40 cellular contexts compared by ENCODE assay signal in the genomic region with DNA sequence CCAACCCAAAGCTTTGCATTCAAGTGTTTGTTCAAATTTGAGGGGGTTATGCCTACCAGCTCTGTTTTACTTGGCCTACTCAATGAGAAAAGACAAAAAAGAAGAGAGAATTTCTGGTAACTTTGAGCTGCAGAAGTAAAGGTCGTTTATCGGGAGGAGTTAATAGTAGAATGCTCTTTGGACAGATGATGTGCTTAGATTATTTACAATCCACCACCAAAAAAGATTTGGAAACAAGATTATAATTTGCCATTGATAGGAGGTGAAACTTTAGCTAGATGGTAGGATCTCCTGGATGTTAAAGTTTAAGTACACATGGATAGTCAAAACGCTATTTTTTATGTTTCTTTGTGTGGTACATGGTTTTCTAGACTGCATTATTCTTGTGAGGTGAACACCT.
"Had no signal": no experiment of that assay in that cellular context is flagged by ENCODE, and none has a peak within 500 bp of the region (broad histone marks: within the 10 kb centered on the region; RNA-seq: fewer than 3 reads in every experiment).

No MANE protein-coding gene starts in this region.

- H3K27me3 Mint-ChIP-seq: activated naive CD4-positive, alpha-beta T cell treated with anti-CD3 and anti-CD28 coated beads, Interleukin-2, amount 10 ng/mL, durations not matched to agents 7 days and 5 days; activated naive CD8-positive, alpha-beta T cell treated with anti-CD3 and anti-CD28 coated beads for 36 hours; activated naive CD8-positive, alpha-beta T cell treated with anti-CD3 and anti-CD28 coated beads, Interleukin-2, amount 10 ng/mL, durations not matched to agents 7 days and 5 days; activated naive CD8-positive, alpha-beta T cell treated with anti-CD3 and anti-CD28 coated beads, Interleukin-2, amount 50 U/mL, for 24 hours; activated T-cell treated with anti-CD3 and anti-CD28 coated beads, Interleukin-2, amount 50 U/mL, for 24 hours; activated T-helper 17 cell treated with anti-CD3 and anti-CD28 coated beads, Interleukin-2, amount 50 U/mL, for 72 hours; brain had no signal

- H3K4me1 Mint-ChIP-seq: activated naive CD4-positive, alpha-beta T cell treated with anti-CD3 and anti-CD28 coated beads, Interleukin-2, amount 10 ng/mL, durations not matched to agents 7 days and 5 days; activated naive CD4-positive, alpha-beta T cell treated with anti-CD3 and anti-CD28 coated beads, Interleukin-2, amount 50 U/mL, for 24 hours; activated naive CD8-positive, alpha-beta T cell treated with anti-CD3 and anti-CD28 coated beads for 36 hours; activated naive CD8-positive, alpha-beta T cell treated with anti-CD3 and anti-CD28 coated beads, Interleukin-2, amount 10 ng/mL, durations not matched to agents 7 days and 5 days; activated naive CD8-positive, alpha-beta T cell treated with anti-CD3 and anti-CD28 coated beads, Interleukin-2, amount 50 U/mL, for 24 hours; activated T-helper 17 cell treated with anti-CD3 and anti-CD28 coated beads, Interleukin-2, amount 50 U/mL, for 72 hours; brain; central memory CD8-positive, alpha-beta T cell had no signal

- H3K36me3 ChIP-seq: adrenal gland, ascending aorta, brain microvascular endothelial cell, breast epithelium, cardiac muscle cell had no signal

- ATAC-seq: activated naive CD4-positive, alpha-beta T cell treated with anti-CD3 and anti-CD28 coated beads, Interleukin-2, amount 50 U/mL, for 72 hours; activated naive CD8-positive, alpha-beta T cell treated with anti-CD3 and anti-CD28 coated beads, Interleukin-2, amount 50 U/mL, for 24 hours; activated T-cell treated with anti-CD3 and anti-CD28 coated beads, Interleukin-2, amount 50 U/mL, for 4 hours; activated T-cell treated with anti-CD3 and anti-CD28 coated beads, Interleukin-2, amount 50 U/mL, for 72 hours; activated T-helper 17 cell treated with anti-CD3 and anti-CD28 coated beads, Interleukin-2, amount 50 U/mL, for 72 hours; body of pancreas had no signal

- H3K27ac Mint-ChIP-seq: activated naive CD4-positive, alpha-beta T cell treated with anti-CD3 and anti-CD28 coated beads for 36 hours; activated naive CD4-positive, alpha-beta T cell treated with anti-CD3 and anti-CD28 coated beads, Interleukin-2, amount 10 ng/mL, durations not matched to agents 7 days and 5 days; activated naive CD4-positive, alpha-beta T cell treated with anti-CD3 and anti-CD28 coated beads, Interleukin-2, amount 50 U/mL, for 24 hours; activated naive CD4-positive, alpha-beta T cell treated with anti-CD3 and anti-CD28 coated beads, Interleukin-2, amount 50 U/mL, for 72 hours; activated naive CD8-positive, alpha-beta T cell; activated naive CD8-positive, alpha-beta T cell treated with anti-CD3 and anti-CD28 coated beads for 36 hours; activated naive CD8-positive, alpha-beta T cell treated with anti-CD3 and anti-CD28 coated beads, Interleukin-2, amount 10 ng/mL, durations not matched to agents 7 days and 5 days; activated naive CD8-positive, alpha-beta T cell treated with anti-CD3 and anti-CD28 coated beads, Interleukin-2, amount 50 U/mL, for 24 hours; activated T-cell treated with anti-CD3 and anti-CD28 coated beads, Interleukin-2, amount 50 U/mL, for 24 hours; activated T-cell treated with anti-CD3 and anti-CD28 coated beads, Interleukin-2, amount 50 U/mL, for 72 hours; activated T-helper 1 cell treated with anti-CD3 and anti-CD28 coated beads, Interleukin-12 subunit alpha, Interleukin-12 subunit beta, Interleukin-2, Interleukin-4 antibody, amounts not matched to agents 30 ng/mL and 10 ng/mL and 1 ng/mL, durations not matched to agents 14 hours and 24 hours and 36 hours; activated T-helper 17 cell treated with anti-CD3 and anti-CD28 coated beads, Interleukin-2, amount 50 U/mL, for 72 hours; activated T-helper 2 cell treated with anti-CD3 and anti-CD28 coated beads, Interferon-gamma antibody, Interleukin-2, Interleukin-4, amounts not matched to agents 10 μg/mL and 5 μg/mL and 100 μg/mL, durations not matched to agents 14 hours and 24 hours and 36 hours; brain had no signal

- H3K27ac ChIP-seq: adrenal gland, ascending aorta, body of pancreas, brain microvascular endothelial cell, breast epithelium, cardiac muscle cell had no signal

- DNase-seq: activated effector memory CD4-positive, alpha-beta T cell treated with anti-CD3 and anti-CD28 coated beads, Interleukin-2, amount 50 U/mL, for 16 hours; activated effector memory CD4-positive, alpha-beta T cell treated with Interleukin-2 at 50 U/mL for 16 hours; activated gamma-delta T cell; activated gamma-delta T cell treated with Interleukin-2 at 50 U/mL for 16 hours; activated naive CD4-positive, alpha-beta T cell; activated naive CD4-positive, alpha-beta T cell treated with anti-CD3 and anti-CD28 coated beads for 36 hours; activated naive CD4-positive, alpha-beta T cell treated with anti-CD3 and anti-CD28 coated beads, Interleukin-2, amount 10 ng/mL, durations not matched to agents 7 days and 5 days; activated naive CD4-positive, alpha-beta T cell treated with anti-CD3 and anti-CD28 coated beads, Interleukin-2, amount 50 U/mL, for 16 hours; activated naive CD4-positive, alpha-beta T cell treated with Interleukin-2 at 50 U/mL for 16 hours; activated naive CD8-positive, alpha-beta T cell treated with anti-CD3 and anti-CD28 coated beads for 36 hours; activated naive CD8-positive, alpha-beta T cell treated with anti-CD3 and anti-CD28 coated beads, Interleukin-2, amount 10 ng/mL, durations not matched to agents 7 days and 5 days; activated naive CD8-positive, alpha-beta T cell treated with anti-CD3 and anti-CD28 coated beads, Interleukin-2, amount 50 U/mL, for 24 hours; activated T-cell treated with anti-CD3 and anti-CD28 coated beads, Interleukin-2, amount 50 U/mL, for 1 hour; activated T-cell treated with anti-CD3 and anti-CD28 coated beads, Interleukin-2, amount 50 U/mL, for 24 hours; activated T-cell treated with anti-CD3 and anti-CD28 coated beads, Interleukin-2, amount 50 U/mL, for 4 hours; activated T-cell treated with anti-CD3 and anti-CD28 coated beads, Interleukin-2, amount 50 U/mL, for 48 hours; activated T-cell treated with anti-CD3 and anti-CD28 coated beads, Interleukin-2, amount 50 U/mL, for 72 hours; adrenal gland; amniotic stem cell; amygdala; anterior cingulate cortex; aorta; body of pancreas; brain microvascular endothelial cell; caudate nucleus; central memory CD4-positive, alpha-beta T cell; cerebellar nuclear complex had no signal

- H3K27me3 ChIP-seq: adrenal gland, ascending aorta, body of pancreas, brain microvascular endothelial cell, breast epithelium, cardiac muscle cell had no signal

- H3K4me3 ChIP-seq: adrenal gland, ascending aorta, body of pancreas, breast epithelium, cardiac muscle cell had no signal

- H3K9me3 ChIP-seq: adrenal gland, ascending aorta, body of pancreas, breast epithelium had no signal

- H3K4me3 Mint-ChIP-seq: activated naive CD4-positive, alpha-beta T cell treated with anti-CD3 and anti-CD28 coated beads for 36 hours; activated naive CD4-positive, alpha-beta T cell treated with anti-CD3 and anti-CD28 coated beads, Interleukin-2, amount 10 ng/mL, durations not matched to agents 7 days and 5 days; activated naive CD4-positive, alpha-beta T cell treated with anti-CD3 and anti-CD28 coated beads, Interleukin-2, amount 50 U/mL, for 24 hours; activated naive CD8-positive, alpha-beta T cell; activated naive CD8-positive, alpha-beta T cell treated with anti-CD3 and anti-CD28 coated beads for 36 hours; activated naive CD8-positive, alpha-beta T cell treated with anti-CD3 and anti-CD28 coated beads, Interleukin-2, amount 10 ng/mL, durations not matched to agents 7 days and 5 days; activated naive CD8-positive, alpha-beta T cell treated with anti-CD3 and anti-CD28 coated beads, Interleukin-2, amount 50 U/mL, for 24 hours; activated T-cell treated with anti-CD3 and anti-CD28 coated beads, Interleukin-2, amount 50 U/mL, for 24 hours; activated T-cell treated with anti-CD3 and anti-CD28 coated beads, Interleukin-2, amount 50 U/mL, for 4 hours; activated T-cell treated with anti-CD3 and anti-CD28 coated beads, Interleukin-2, amount 50 U/mL, for 72 hours; activated T-helper 1 cell treated with anti-CD3 and anti-CD28 coated beads, Interleukin-12 subunit alpha, Interleukin-12 subunit beta, Interleukin-2, Interleukin-4 antibody, amounts not matched to agents 30 ng/mL and 10 ng/mL and 1 ng/mL, durations not matched to agents 14 hours and 24 hours and 36 hours; activated T-helper 17 cell treated with anti-CD3 and anti-CD28 coated beads, Interleukin-2, amount 50 U/mL, for 72 hours; brain; central memory CD8-positive, alpha-beta T cell had no signal

- FAIRE-seq: astrocyte, bronchial epithelial cell had no signal

- H3K4me1 ChIP-seq: adrenal gland, ascending aorta, body of pancreas, breast epithelium had no signal

- H3K36me3 Mint-ChIP-seq: activated naive CD4-positive, alpha-beta T cell treated with anti-CD3 and anti-CD28 coated beads, Interleukin-2, amount 10 ng/mL, durations not matched to agents 7 days and 5 days; activated naive CD4-positive, alpha-beta T cell treated with anti-CD3 and anti-CD28 coated beads, Interleukin-2, amount 50 U/mL, for 24 hours; activated naive CD4-positive, alpha-beta T cell treated with anti-CD3 and anti-CD28 coated beads, Interleukin-2, amount 50 U/mL, for 72 hours; activated naive CD8-positive, alpha-beta T cell; activated naive CD8-positive, alpha-beta T cell treated with anti-CD3 and anti-CD28 coated beads for 36 hours; activated naive CD8-positive, alpha-beta T cell treated with anti-CD3 and anti-CD28 coated beads, Interleukin-2, amount 10 ng/mL, durations not matched to agents 7 days and 5 days; brain had no signal

- H3K9me3 Mint-ChIP-seq: activated naive CD4-positive, alpha-beta T cell treated with anti-CD3 and anti-CD28 coated beads for 36 hours; activated naive CD4-positive, alpha-beta T cell treated with anti-CD3 and anti-CD28 coated beads, Interleukin-2, amount 10 ng/mL, durations not matched to agents 7 days and 5 days; activated naive CD4-positive, alpha-beta T cell treated with anti-CD3 and anti-CD28 coated beads, Interleukin-2, amount 50 U/mL, for 24 hours; activated naive CD4-positive, alpha-beta T cell treated with anti-CD3 and anti-CD28 coated beads, Interleukin-2, amount 50 U/mL, for 72 hours; activated naive CD8-positive, alpha-beta T cell treated with anti-CD3 and anti-CD28 coated beads for 36 hours; activated naive CD8-positive, alpha-beta T cell treated with anti-CD3 and anti-CD28 coated beads, Interleukin-2, amount 10 ng/mL, durations not matched to agents 7 days and 5 days; activated naive CD8-positive, alpha-beta T cell treated with anti-CD3 and anti-CD28 coated beads, Interleukin-2, amount 50 U/mL, for 24 hours; activated T-cell treated with anti-CD3 and anti-CD28 coated beads, Interleukin-2, amount 50 U/mL, for 24 hours; activated T-cell treated with anti-CD3 and anti-CD28 coated beads, Interleukin-2, amount 50 U/mL, for 4 hours; activated T-cell treated with anti-CD3 and anti-CD28 coated beads, Interleukin-2, amount 50 U/mL, for 72 hours; activated T-helper 1 cell treated with anti-CD3 and anti-CD28 coated beads, Interleukin-12 subunit alpha, Interleukin-12 subunit beta, Interleukin-2, Interleukin-4 antibody, amounts not matched to agents 30 ng/mL and 10 ng/mL and 1 ng/mL, durations not matched to agents 14 hours and 24 hours and 36 hours; activated T-helper 17 cell treated with anti-CD3 and anti-CD28 coated beads, Interleukin-2, amount 50 U/mL, for 72 hours; activated T-helper 2 cell treated with anti-CD3 and anti-CD28 coated beads, Interferon-gamma antibody, Interleukin-2, Interleukin-4, amounts not matched to agents 10 μg/mL and 5 μg/mL and 100 μg/mL, durations not matched to agents 14 hours and 24 hours and 36 hours; brain; central memory CD8-positive, alpha-beta T cell had no signal
